In the genomic region with DNA sequence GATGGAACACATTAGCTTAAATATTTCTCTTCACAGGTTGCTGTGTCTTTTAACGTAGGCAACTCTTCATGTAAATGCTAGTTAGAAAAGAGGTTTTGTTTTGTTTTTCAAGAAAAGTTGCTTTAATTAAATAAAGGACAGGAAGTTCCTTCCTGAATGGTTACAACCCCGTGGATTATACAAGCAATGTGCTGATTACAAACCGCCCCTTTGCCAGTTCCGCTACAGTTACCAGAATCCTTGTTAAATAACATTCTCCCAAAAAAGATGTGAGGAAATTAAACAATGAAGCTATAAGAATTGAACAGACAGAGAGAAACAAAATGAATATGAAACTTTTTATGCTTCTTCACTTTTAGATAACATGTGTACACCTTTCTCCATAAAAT, we compare ENCODE assay signal across 9 cellular contexts.
DNase-seq lines count a peak whose midpoint lies in the region; ATAC-seq and TF ChIP-seq lines count a peak whose summit lies in the region.
"Had no signal": no experiment of that assay in that cellular context is flagged by ENCODE, and none has a peak within 500 bp of the region (broad histone marks: within the 10 kb centered on the region; RNA-seq: fewer than 3 reads in every experiment).

No MANE protein-coding gene starts in this region.

- H3K79me2 ChIP-seq in parathyroid adenoma = no peaks in the 10 kb centered on the region

- H2AFZ ChIP-seq in parathyroid adenoma = peak overlapping the region; percentile 75

- intact Hi-C loops in left ventricle myocardium inferior (cut with micrococcal nuclease) = no loop called here
- intact Hi-C loops in activated CD4-positive, alpha-beta T cell treated with anti-CD3 and anti-CD28 coated beads for 36 hours (cut with DNase I, micrococcal nuclease) = loop anchor here in 1 of 2 experiments (5.0 kb wide), 1 partner anchor 52 kb away; no protein-coding TSS in a partner anchor

- no peaks in the 10 kb centered on the region for H3K27me3 ChIP-seq in left ventricle myocardium inferior (ENCODE audit: low read depth)
- no peaks in the 10 kb centered on the region for H3K27me3 ChIP-seq in parathyroid adenoma (ENCODE audit: control insufficient read depth, insufficient read depth, low read length)

- no peak for DNase-seq in WTC11 (ENCODE audit: low spot score)
- no peak for DNase-seq in left ventricle myocardium inferior
- no peak for DNase-seq in NCI-H1092 treated with DMSO at 0.1 percent for 48 hours (lab: John Stamatoyannopoulos, UW)
- DNase-seq in activated CD8-positive, alpha-beta memory T cell treated with anti-CD3 and anti-CD28 coated beads, Interleukin-2, amount 50 U/mL, for 4 hours = no peak
- DNase-seq in activated CD4-positive, alpha-beta T cell treated with anti-CD3 and anti-CD28 coated beads for 36 hours = no peak
- DNase-seq: NCI-H2081 treated with DMSO at 0.1 percent for 48 hours had no signal

- H3K4me1 ChIP-seq in left ventricle myocardium inferior (peaks cover 21% of the 10 kb centered on the region), parathyroid adenoma (peaks cover 9% of the 10 kb centered on the region)

- peak overlapping the region; percentile 54 for H3K4me3 Mint-ChIP-seq in WTC11
- no peak overlapping the region for H3K4me3 Mint-ChIP-seq in activated CD4-positive, alpha-beta T cell treated with anti-CD3 and anti-CD28 coated beads for 36 hours

- H3K9me3 ChIP-seq in left ventricle myocardium inferior (replicated peaks) (no peaks in the 10 kb centered on the region), parathyroid adenoma (ENCODE audit: control insufficient read depth, low read length) (no peaks in the 10 kb centered on the region)

- H3K4me1 Mint-ChIP-seq in WTC11 = peaks cover 49% of the 10 kb centered on the region
- peaks cover 2% of the 10 kb centered on the region for H3K4me1 Mint-ChIP-seq in activated CD4-positive, alpha-beta T cell treated with anti-CD3 and anti-CD28 coated beads for 36 hours

- H3K4me3 ChIP-seq in left ventricle myocardium inferior = peak overlapping the region; percentile 51
- peak overlapping the region; percentile 33 for H3K4me3 ChIP-seq in parathyroid adenoma (ENCODE audit: low read depth, low read length)

- CTCF ChIA-PET in WTC11 (lab: Charles Lee) = interaction anchor here (0.6 to 2.8 kb wide), 4 partner anchors 18 to 1134 kb away, joined by 3 to 16 read pairs (median 4); no protein-coding TSS in a partner anchor
- CTCF ChIA-PET in activated CD4-positive, alpha-beta T cell treated with anti-CD3 and anti-CD28 coated beads for 36 hours (lab: Charles Lee) = interaction anchor here (0.7 to 1.5 kb wide), 6 partner anchors 17 to 195 kb away, joined by 3 to 5 read pairs (median 3); no protein-coding TSS in a partner anchor

- H3K27ac ChIP-seq in 22Rv1 (peak overlapping the region; percentile 30; the same call in 1 of the 2 replicates), left ventricle myocardium inferior (replicated peaks) (peak overlapping the region; percentile 89), parathyroid adenoma (peak overlapping the region; percentile 81)

- ATAC-seq in WTC11 (no peak), HG03097 (IDR thresholded peaks at IDR 0.05; ENCODE audit: low FRiP score, unreplicated experiment) (no peak)
- no peak for ATAC-seq in activated CD4-positive, alpha-beta T cell treated with anti-CD3 and anti-CD28 coated beads for 36 hours

- H3K9me3 Mint-ChIP-seq in WTC11 = no peaks in the 10 kb centered on the region
- no peaks in the 10 kb centered on the region for H3K9me3 Mint-ChIP-seq in activated CD4-positive, alpha-beta T cell treated with anti-CD3 and anti-CD28 coated beads for 36 hours (ENCODE audit: low read depth)

- H3K27ac Mint-ChIP-seq in WTC11 = peak overlapping the region; percentile 98
- no peak overlapping the region for H3K27ac Mint-ChIP-seq in activated CD4-positive, alpha-beta T cell treated with anti-CD3 and anti-CD28 coated beads for 36 hours

- H3K9ac ChIP-seq in parathyroid adenoma = no peak overlapping the region

- H3K36me3 ChIP-seq in left ventricle myocardium inferior = no peaks in the 10 kb centered on the region
- H3K36me3 ChIP-seq in parathyroid adenoma (ENCODE audit: control insufficient read depth, insufficient read depth, low read length) = no peaks in the 10 kb centered on the region

- H3K4me2 ChIP-seq in parathyroid adenoma (ENCODE audit: low read length) = peak overlapping the region; percentile 58

- POLR2A ChIA-PET in WTC11 (lab: Charles Lee) = interaction anchor here (1.0 kb wide), 1 partner anchor 33 kb away, joined by 3 read pairs; no protein-coding TSS in a partner anchor
- POLR2A ChIA-PET in activated CD4-positive, alpha-beta T cell treated with anti-CD3 and anti-CD28 coated beads for 36 hours (lab: Charles Lee) = no interaction called here

- H3K27me3 Mint-ChIP-seq in WTC11 (ENCODE audit: low read depth) = no peaks in the 10 kb centered on the region
- H3K27me3 Mint-ChIP-seq in activated CD4-positive, alpha-beta T cell treated with anti-CD3 and anti-CD28 coated beads for 36 hours = no peaks in the 10 kb centered on the region

- H3K36me3 Mint-ChIP-seq in WTC11 = no peaks in the 10 kb centered on the region
- no peaks in the 10 kb centered on the region for H3K36me3 Mint-ChIP-seq in activated CD4-positive, alpha-beta T cell treated with anti-CD3 and anti-CD28 coated beads for 36 hours (ENCODE audit: low read depth)

- TF ChIP-seq CTCF in 22Rv1 (IDR thresholded peaks at IDR 0.05) = no peak
- TF ChIP-seq CTCF in WTC11 (IDR thresholded peaks at IDR 0.05) = no peak
- no peak for TF ChIP-seq CTCF in left ventricle myocardium inferior (IDR thresholded peaks at IDR 0.05; ENCODE audit: borderline replicate concordance)
- TF ChIP-seq CTCF in parathyroid adenoma (IDR thresholded peaks at IDR 0.05) = no peak

TF ChIP-seq in WTC11, 78 proteins besides CTCF, POLR2A, EP300 and RAD21:
- no peak for TF ChIP-seq MYBL2 (CRISPR knock-in tag; IDR thresholded peaks at IDR 0.05)
- no peak for TF ChIP-seq ZBTB43 (CRISPR knock-in tag; IDR thresholded peaks at IDR 0.05)
- TF ChIP-seq HMGA2 (CRISPR knock-in tag; IDR thresholded peaks at IDR 0.05) = no peak
- TF ChIP-seq PREB (CRISPR knock-in tag; IDR thresholded peaks at IDR 0.05; ENCODE audit: borderline replicate concordance) = no peak
- no peak for TF ChIP-seq CREM (CRISPR knock-in tag; IDR thresholded peaks at IDR 0.05)
- TF ChIP-seq ZNF317 (CRISPR knock-in tag; IDR thresholded peaks at IDR 0.05; ENCODE audit: borderline replicate concordance, low read depth) = no peak
- no peak for TF ChIP-seq GABPB1 (CRISPR knock-in tag; IDR thresholded peaks at IDR 0.05)
- no peak for TF ChIP-seq ERG (CRISPR knock-in tag; IDR thresholded peaks at IDR 0.05)
- TF ChIP-seq ZNF512 (CRISPR knock-in tag; IDR thresholded peaks at IDR 0.05; ENCODE audit: borderline replicate concordance) = no peak
- no peak for TF ChIP-seq PRRX2 (CRISPR knock-in tag; IDR thresholded peaks at IDR 0.05)
- no peak for TF ChIP-seq ZNF396 (CRISPR knock-in tag; IDR thresholded peaks at IDR 0.05; ENCODE audit: borderline replicate concordance)
- TF ChIP-seq CREB1 (CRISPR knock-in tag; IDR thresholded peaks at IDR 0.05) = no peak
- no peak for TF ChIP-seq CBFB (CRISPR knock-in tag; IDR thresholded peaks at IDR 0.05; ENCODE audit: low read depth)
- TF ChIP-seq TEAD4 (CRISPR knock-in tag; IDR thresholded peaks at IDR 0.05) = no peak
- no peak for TF ChIP-seq FOXP1 (CRISPR knock-in tag; IDR thresholded peaks at IDR 0.05; ENCODE audit: borderline replicate concordance)
TF ChIP-seq in WTC11: peak in this region for 0.

Comparison
In these comparisons a context has a peak if more than half of its experiments do, and no peak if none do; other contexts are left out.
1. H3K27ac ChIP-seq: peak in every context shown above with its lines; median percentile 89 in left ventricle myocardium inferior; 81 in parathyroid adenoma; 30 in 22Rv1.